In genomic region chr15:90090226-90090848, GRCh38 we compare ENCODE assay signal across 17 cellular contexts. TPM values are rescaled to one million over a fixed set of nuclear protein-coding genes. Genes with fewer than 3 reads are reported as not detected.
DNase-seq lines count a peak whose midpoint lies in the region; ATAC-seq and TF ChIP-seq lines count a peak whose summit lies in the region.
"Had no signal": no experiment of that assay in that cellular context is flagged by ENCODE, and none has a peak within 500 bp of the region (broad histone marks: within the 10 kb centered on the region; RNA-seq: fewer than 3 reads in every experiment).

No MANE protein-coding gene starts in this region.

- no peaks in the 10 kb centered on the region for H3K9me3 Mint-ChIP-seq in activated CD8-positive, alpha-beta T cell treated with anti-CD3 and anti-CD28 coated beads, Interleukin-2, amount 10 ng/mL, durations not matched to agents 7 days and 5 days (ENCODE audit: insufficient read depth)
- no peaks in the 10 kb centered on the region for H3K9me3 Mint-ChIP-seq in activated CD8-positive, alpha-beta T cell treated with anti-CD3 and anti-CD28 coated beads for 36 hours
- H3K9me3 Mint-ChIP-seq in activated T-helper 2 cell treated with anti-CD3 and anti-CD28 coated beads, Interferon-gamma antibody, Interleukin-2, Interleukin-4, amounts not matched to agents 10 μg/mL and 5 μg/mL and 100 μg/mL, durations not matched to agents 14 hours and 24 hours and 36 hours: no peaks in the 10 kb centered on the region
- H3K9me3 Mint-ChIP-seq in mesothelial cell of epicardium: no peaks in the 10 kb centered on the region
- H3K9me3 Mint-ChIP-seq: CD4-positive, alpha-beta T cell had no signal

- no peak overlapping the region for H3K27ac ChIP-seq in HEK293 (ENCODE audit: extremely low read depth, low read depth, low read length)

- peak overlapping the region; percentile 50 for H3K27ac Mint-ChIP-seq in activated CD8-positive, alpha-beta T cell treated with anti-CD3 and anti-CD28 coated beads, Interleukin-2, amount 10 ng/mL, durations not matched to agents 7 days and 5 days
- H3K27ac Mint-ChIP-seq in activated CD8-positive, alpha-beta T cell treated with anti-CD3 and anti-CD28 coated beads for 36 hours: no peak overlapping the region
- peak overlapping the region; percentile 19 for H3K27ac Mint-ChIP-seq in activated T-helper 2 cell treated with anti-CD3 and anti-CD28 coated beads, Interferon-gamma antibody, Interleukin-2, Interleukin-4, amounts not matched to agents 10 μg/mL and 5 μg/mL and 100 μg/mL, durations not matched to agents 14 hours and 24 hours and 36 hours
- H3K27ac Mint-ChIP-seq in mesothelial cell of epicardium: peak overlapping the region; percentile 16

- H3K4me3 Mint-ChIP-seq in activated CD8-positive, alpha-beta T cell treated with anti-CD3 and anti-CD28 coated beads, Interleukin-2, amount 10 ng/mL, durations not matched to agents 7 days and 5 days: no peak overlapping the region
- H3K4me3 Mint-ChIP-seq in activated CD8-positive, alpha-beta T cell treated with anti-CD3 and anti-CD28 coated beads for 36 hours: no peak overlapping the region
- H3K4me3 Mint-ChIP-seq in activated T-helper 2 cell treated with anti-CD3 and anti-CD28 coated beads, Interferon-gamma antibody, Interleukin-2, Interleukin-4, amounts not matched to agents 10 μg/mL and 5 μg/mL and 100 μg/mL, durations not matched to agents 14 hours and 24 hours and 36 hours (ENCODE audit: low read depth): no peak overlapping the region
- no peak overlapping the region for H3K4me3 Mint-ChIP-seq in mesothelial cell of epicardium
- H3K4me3 Mint-ChIP-seq: CD4-positive, alpha-beta T cell had no signal

- no peak overlapping the region for H3K4me3 ChIP-seq in HEK293 (ENCODE audit: low read depth, low read length)

- H3K27me3 Mint-ChIP-seq in activated CD8-positive, alpha-beta T cell treated with anti-CD3 and anti-CD28 coated beads, Interleukin-2, amount 10 ng/mL, durations not matched to agents 7 days and 5 days (ENCODE audit: low read depth): no peaks in the 10 kb centered on the region
- H3K27me3 Mint-ChIP-seq in activated CD8-positive, alpha-beta T cell treated with anti-CD3 and anti-CD28 coated beads for 36 hours: no peaks in the 10 kb centered on the region
- H3K27me3 Mint-ChIP-seq in activated T-helper 2 cell treated with anti-CD3 and anti-CD28 coated beads, Interferon-gamma antibody, Interleukin-2, Interleukin-4, amounts not matched to agents 10 μg/mL and 5 μg/mL and 100 μg/mL, durations not matched to agents 14 hours and 24 hours and 36 hours (ENCODE audit: low read depth): no peaks in the 10 kb centered on the region
- no peaks in the 10 kb centered on the region for H3K27me3 Mint-ChIP-seq in mesothelial cell of epicardium (ENCODE audit: low read depth)
- H3K27me3 Mint-ChIP-seq: CD4-positive, alpha-beta T cell had no signal

- no peak for TF ChIP-seq CTCF in activated CD8-positive, alpha-beta T cell treated with anti-CD3 and anti-CD28 coated beads for 36 hours (IDR thresholded peaks at IDR 0.05)
- no peak for TF ChIP-seq CTCF in HEK293 (tag by site-specific recombination; IDR thresholded peaks at IDR 0.05)
- no peak for TF ChIP-seq CTCF in mesothelial cell of epicardium (IDR thresholded peaks at IDR 0.05; ENCODE audit: unreplicated experiment)
- no peak for TF ChIP-seq CTCF in GM13976 (IDR thresholded peaks at IDR 0.05; ENCODE audit: borderline replicate concordance, control extremely low read depth, extremely low read depth, insufficient read depth, missing control alignments)

- CTCF ChIA-PET in activated CD8-positive, alpha-beta T cell treated with anti-CD3 and anti-CD28 coated beads, Interleukin-2, amount 10 ng/mL, durations not matched to agents 7 days and 5 days (lab: Charles Lee): no interaction called here
- CTCF ChIA-PET in activated CD8-positive, alpha-beta T cell treated with anti-CD3 and anti-CD28 coated beads for 36 hours (lab: Charles Lee): no interaction called here
- CTCF ChIA-PET in HEK293 (lab: Yijun Ruan, JAX): interaction anchor here (1.2 to 2.2 kb wide), 3 partner anchors 131 to 330 kb away, joined by 3 to 4 read pairs (median 4); no protein-coding TSS in a partner anchor

- intact Hi-C loops in activated CD8-positive, alpha-beta T cell treated with anti-CD3 and anti-CD28 coated beads for 36 hours (cut with micrococcal nuclease): no loop called here
- intact Hi-C loops in activated T-helper 2 cell treated with anti-CD3 and anti-CD28 coated beads, Interferon-gamma antibody, Interleukin-2, Interleukin-4, amounts not matched to agents 10 μg/mL and 5 μg/mL and 100 μg/mL, durations not matched to agents 14 hours and 24 hours and 36 hours (cut with micrococcal nuclease): no loop called here

- in situ Hi-C loops in GM13976 (cut with MboI; ENCODE audit: low sequenced_read_pairs, unreplicated experiment): no loop called here

- peaks cover 1% of the 10 kb centered on the region; the same call in 1 of the 2 replicates for H3K4me1 ChIP-seq in HEK293 (ENCODE audit: control insufficient read depth, insufficient read depth, low read length)
- H3K4me1 ChIP-seq: Caco-2 had no signal

- peaks cover 72% of the 10 kb centered on the region for H3K36me3 Mint-ChIP-seq in activated CD8-positive, alpha-beta T cell treated with anti-CD3 and anti-CD28 coated beads, Interleukin-2, amount 10 ng/mL, durations not matched to agents 7 days and 5 days (ENCODE audit: low read depth)
- peaks cover 47% of the 10 kb centered on the region for H3K36me3 Mint-ChIP-seq in activated CD8-positive, alpha-beta T cell treated with anti-CD3 and anti-CD28 coated beads for 36 hours (ENCODE audit: low read depth)
- peaks cover 67% of the 10 kb centered on the region for H3K36me3 Mint-ChIP-seq in activated T-helper 2 cell treated with anti-CD3 and anti-CD28 coated beads, Interferon-gamma antibody, Interleukin-2, Interleukin-4, amounts not matched to agents 10 μg/mL and 5 μg/mL and 100 μg/mL, durations not matched to agents 14 hours and 24 hours and 36 hours (ENCODE audit: low read depth)
- H3K36me3 Mint-ChIP-seq in mesothelial cell of epicardium: peaks cover 30% of the 10 kb centered on the region

- ATAC-seq in activated CD8-positive, alpha-beta T cell treated with anti-CD3 and anti-CD28 coated beads, Interleukin-2, amount 10 ng/mL, durations not matched to agents 7 days and 5 days: no peak
- no peak for ATAC-seq in activated CD8-positive, alpha-beta T cell treated with anti-CD3 and anti-CD28 coated beads for 36 hours
- no peak for ATAC-seq in GM21367 (IDR thresholded peaks at IDR 0.05; ENCODE audit: unreplicated experiment)
- ATAC-seq: Panc1 had no signal

- peaks cover 36% of the 10 kb centered on the region for H3K4me1 Mint-ChIP-seq in activated CD8-positive, alpha-beta T cell treated with anti-CD3 and anti-CD28 coated beads, Interleukin-2, amount 10 ng/mL, durations not matched to agents 7 days and 5 days (ENCODE audit: low read depth)
- peaks cover 29% of the 10 kb centered on the region for H3K4me1 Mint-ChIP-seq in activated CD8-positive, alpha-beta T cell treated with anti-CD3 and anti-CD28 coated beads for 36 hours (ENCODE audit: low read depth)
- H3K4me1 Mint-ChIP-seq in activated T-helper 2 cell treated with anti-CD3 and anti-CD28 coated beads, Interferon-gamma antibody, Interleukin-2, Interleukin-4, amounts not matched to agents 10 μg/mL and 5 μg/mL and 100 μg/mL, durations not matched to agents 14 hours and 24 hours and 36 hours (ENCODE audit: low read depth): peaks cover 23% of the 10 kb centered on the region
- H3K4me1 Mint-ChIP-seq in mesothelial cell of epicardium: peaks cover 6% of the 10 kb centered on the region

- POLR2A ChIA-PET in activated CD8-positive, alpha-beta T cell treated with anti-CD3 and anti-CD28 coated beads, Interleukin-2, amount 10 ng/mL, durations not matched to agents 7 days and 5 days (lab: Charles Lee): no interaction called here
- POLR2A ChIA-PET in activated CD8-positive, alpha-beta T cell treated with anti-CD3 and anti-CD28 coated beads for 36 hours (lab: Charles Lee): interaction anchor here (1.8 kb wide), 1 partner anchor 9 kb away, joined by 8 read pairs; no protein-coding TSS in a partner anchor
- POLR2A ChIA-PET in HEK293 (lab: Yijun Ruan, JAX): no interaction called here

- DNase-seq in activated CD8-positive, alpha-beta T cell treated with anti-CD3 and anti-CD28 coated beads, Interleukin-2, amount 10 ng/mL, durations not matched to agents 7 days and 5 days: no peak
- no peak for DNase-seq in activated CD8-positive, alpha-beta T cell treated with anti-CD3 and anti-CD28 coated beads for 36 hours
- no peak for DNase-seq in activated T-helper 2 cell treated with anti-CD3 and anti-CD28 coated beads, Interferon-gamma antibody, Interleukin-2, Interleukin-4, amounts not matched to agents 10 μg/mL and 5 μg/mL and 100 μg/mL, durations not matched to agents 14 hours and 24 hours and 36 hours (ENCODE audit: low spot score)
- no peak for DNase-seq in mesothelial cell of epicardium (ENCODE audit: low spot score in 2 of 2, unreplicated experiment in 2 of 2)
- DNase-seq in H4 (ENCODE audit: low spot score): no peak
- DNase-seq in GM13976 (ENCODE audit: low spot score): no peak
- DNase-seq: Caco-2; CD4-positive, alpha-beta T cell; HCEC 1CT; KBM-7; NCI-H1105; NCI-H2081; NCI-H2171 treated with DMSO at 0.1 percent for 48 hours; NCI-H446 treated with DMSO at 0.1 percent for 48 hours had no signal

- H3K36me3 ChIP-seq in HEK293 (ENCODE audit: control insufficient read depth in 2 of 2, insufficient read depth in 1 of 2, low read length in 2 of 2): peaks cover 4 to 19% of the 10 kb centered on the region in 2 experiments; a peak in 2 of 3 replicates

- H3K9me3 ChIP-seq in HEK293 (ENCODE audit: control insufficient read depth, insufficient read depth, low read depth, low read length): no peaks in the 10 kb centered on the region
- H3K9me3 ChIP-seq: Caco-2 had no signal

TF ChIP-seq in HEK293, 187 proteins besides CTCF, POLR2A, EP300 and RAD21:
- TF ChIP-seq ZNF548 (tag by site-specific recombination; IDR thresholded peaks at IDR 0.05) (no peak), KLF1 (tag by site-specific recombination; IDR thresholded peaks at IDR 0.05) (peak; percentile 62)

RNA-seq across cellular contexts. Expression of gene IDH2, which starts 11.9 kb away (rescaled TPM):
- 100 to 1,000 TPM; 291 to 301 TPM for total RNA-seq in activated CD8-positive, alpha-beta T cell treated with anti-CD3 and anti-CD28 coated beads, Interleukin-2, amount 10 ng/mL, durations not matched to agents 7 days and 5 days
- 100 to 1,000 TPM; 171 to 180 TPM for total RNA-seq in activated CD8-positive, alpha-beta T cell treated with anti-CD3 and anti-CD28 coated beads for 36 hours
- 139 and 141 TPM in 2 replicates for total RNA-seq in activated T-helper 2 cell treated with anti-CD3 and anti-CD28 coated beads, Interferon-gamma antibody, Interleukin-2, Interleukin-4, amounts not matched to agents 10 μg/mL and 5 μg/mL and 100 μg/mL, durations not matched to agents 14 hours and 24 hours and 36 hours
- 126 to 132 TPM (median 127 TPM) in 3 replicates for total RNA-seq in mesothelial cell of epicardium
- 43.2 and 48.5 TPM in 2 replicates for total RNA-seq in H4 (2014; rRNA removed; shearing (Covaris generic))
